8 cellular contexts compared by ENCODE assay signal in the genomic region with DNA sequence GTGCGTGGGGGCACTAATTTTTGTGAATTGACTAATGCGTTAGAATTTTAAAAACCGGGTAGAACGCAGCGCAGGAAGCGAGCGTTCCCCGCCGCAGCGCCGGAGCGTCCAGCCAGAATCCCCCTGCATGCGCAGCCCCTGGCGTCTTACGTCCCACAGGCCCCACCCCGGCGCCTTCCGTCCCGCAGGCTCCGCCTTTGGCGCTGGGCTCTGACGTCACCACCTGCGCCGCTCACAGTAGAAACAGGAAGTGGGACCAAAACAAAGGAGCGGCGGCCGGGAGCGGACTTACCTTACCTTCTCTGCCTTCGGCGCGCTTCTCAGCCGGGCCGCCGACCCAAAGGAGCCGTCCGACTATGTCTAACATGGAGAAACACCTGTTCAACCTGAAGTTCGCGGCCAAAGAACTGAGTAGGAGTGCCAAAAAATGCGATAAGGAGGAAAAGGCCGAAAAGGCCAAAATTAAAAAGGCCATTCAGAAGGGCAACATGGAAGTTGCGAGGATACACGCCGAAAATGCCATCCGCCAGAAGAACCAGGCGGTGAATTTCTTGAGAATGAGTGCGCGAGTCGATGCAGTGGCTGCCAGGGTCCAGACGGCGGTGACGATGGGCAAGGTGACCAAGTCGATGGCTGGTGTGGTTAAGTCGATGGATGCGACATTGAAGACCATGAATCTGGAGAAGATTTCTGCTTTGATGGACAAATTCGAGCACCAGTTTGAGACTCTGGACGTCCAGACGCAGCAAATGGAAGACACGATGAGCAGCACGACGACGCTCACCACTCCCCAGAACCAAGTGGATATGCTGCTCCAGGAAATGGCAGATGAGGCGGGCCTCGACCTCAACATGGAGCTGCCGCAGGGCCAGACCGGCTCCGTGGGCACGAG. TPM values are rescaled to one million over a fixed set of nuclear protein-coding genes. Genes with fewer than 3 reads are reported as not detected.
A peak's percentile ranks its signal among the peaks of the same experiment; 100 is the strongest.
DNase-seq lines count a peak whose midpoint lies in the region; ATAC-seq, FAIRE-seq and TF ChIP-seq lines count a peak whose summit lies in the region.

A gene with protein sequence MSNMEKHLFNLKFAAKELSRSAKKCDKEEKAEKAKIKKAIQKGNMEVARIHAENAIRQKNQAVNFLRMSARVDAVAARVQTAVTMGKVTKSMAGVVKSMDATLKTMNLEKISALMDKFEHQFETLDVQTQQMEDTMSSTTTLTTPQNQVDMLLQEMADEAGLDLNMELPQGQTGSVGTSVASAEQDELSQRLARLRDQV (plus strand): TSS at position 258 of the 892 bp plus-strand sequence. CDS start 99 bp downstream, at position 357.

- 0% methylated on average over 36 of the region's 67 CpGs; no CpG with 5 or more reads in 1 of the 2 experiments for WGBS in IMR-90 (ENCODE audit: extremely low coverage in 2 of 2, insufficient read length in 1 of 2), 2 experiments

- peak within 1 kb of the TSS; percentile 82 for H3K23ac ChIP-seq in IMR-90 (ENCODE audit: low read depth, low read length)

- intact Hi-C loops in IMR-90 (cut with micrococcal nuclease) = loop anchor here (2.0 to 10.0 kb wide), 5 partner anchors 57 to 187 kb away; partner anchors contain the start of genes IMPA2 and MPPE1
- intact Hi-C loops in mucosa of descending colon (cut with DNase I, micrococcal nuclease) = loop anchor here (10.0 kb wide), 1 partner anchor 53 kb away; the partner anchor contains the start of gene MPPE1 (in 2 of the 2)

- peak within 1 kb of the TSS; percentile 49; the same call in 2 of the 3 replicates for H2BK15ac ChIP-seq in IMR-90 (ENCODE audit: low read depth, low read length)

- DNase-seq in D721Med (ENCODE audit: insufficient read length, low spot score) (peak; percentile 74), IMR-90 (peak; percentile 98), OCI-M1 (lab: John Stamatoyannopoulos, UW) (peak; percentile 98), activated T-cell treated with anti-CD3 and anti-CD28 coated beads for 4 hours (peak; percentile 96), epithelial cell of esophagus (ENCODE audit: low read depth) (peak; percentile 98), mucosa of descending colon (peak; percentile 99 to 100 (median 99))
- DNase-seq in stimulated activated CD8-positive, alpha-beta memory T cell treated with anti-CD3 and anti-CD28 coated beads, Interleukin-4, amount 100 ng/mL, for 24 hours (ENCODE audit: low read depth) = peak; percentile 96

- peak within 1 kb of the TSS; percentile 91 for H3K9ac ChIP-seq in IMR-90 (ENCODE audit: low read depth, low read length)

- H3K4me3 ChIP-seq in IMR-90 (ENCODE audit: insufficient read depth, low read depth, low read length) (peak within 1 kb of the TSS; percentile 83), epithelial cell of esophagus (ENCODE audit: low read length) (peak within 1 kb of the TSS; percentile 96), mucosa of descending colon (peak within 1 kb of the TSS; percentile 54)

- TF ChIP-seq RAD21 in IMR-90 (IDR thresholded peaks at IDR 0.05; ENCODE audit: low read length) = peak; percentile 6; the same call in 1 of the 2 replicates

- H2BK5ac ChIP-seq in IMR-90 (ENCODE audit: low read depth, low read length, poor library complexity, severe bottlenecking) = peak within 1 kb of the TSS; percentile 91

- peak; percentile 95 for TF ChIP-seq POLR2A in IMR-90 (IDR thresholded peaks at IDR 0.05; ENCODE audit: low read depth, low read length)

- H4K8ac ChIP-seq in IMR-90 (ENCODE audit: low read depth in 2 of 2, low read length in 2 of 2) = peak within 1 kb of the TSS; percentile 87 to 92

- peak; percentile 91 for ATAC-seq in GM21526 (IDR thresholded peaks at IDR 0.05; ENCODE audit: low FRiP score, unreplicated experiment)
- ATAC-seq in IMR-90 (ENCODE audit: low read depth) = peak; percentile 96
- peak; percentile 97 for ATAC-seq in mucosa of descending colon

- H3K4me1 ChIP-seq in IMR-90 (ENCODE audit: control insufficient read depth, insufficient read depth, low read length) (peaks cover 11% of the 10 kb centered on the region), mucosa of descending colon (ENCODE audit: low read depth) (peaks cover 20% of the 10 kb centered on the region)

- H3K56ac ChIP-seq in IMR-90 (ENCODE audit: extremely low read depth, insufficient read depth, low read length) = peak within 1 kb of the TSS; percentile 88

- peak within 1 kb of the TSS; percentile 66 for H3K14ac ChIP-seq in IMR-90 (replicated peaks; ENCODE audit: low read depth, low read length)

- no peaks in the 10 kb centered on the region for H4K20me1 ChIP-seq in IMR-90 (ENCODE audit: insufficient read depth, low read length)

- H4K91ac ChIP-seq in IMR-90 (ENCODE audit: insufficient read depth, low read depth, low read length) = peak within 1 kb of the TSS; percentile 74

- dilution Hi-C loops in IMR-90 (cut with HindIII; ENCODE audit: low sequenced_read_pairs, unreplicated experiment) = no loop called here

- CTCF ChIA-PET in IMR-90 (lab: Yijun Ruan, JAX) = interaction anchor here (1.7 kb wide), 1 partner anchor 20 kb away, joined by 3 read pairs; no protein-coding TSS in a partner anchor

- H3K36me3 ChIP-seq in IMR-90 (ENCODE audit: control insufficient read depth, insufficient read depth, low read length) (no peaks in the 10 kb centered on the region; the same call in 1 of the 2 replicates), mucosa of descending colon (ENCODE audit: low read depth) (no peaks in the 10 kb centered on the region)

- peak within 1 kb of the TSS; percentile 83 for H3K4ac ChIP-seq in IMR-90 (ENCODE audit: low read depth, low read length)

- peak within 1 kb of the TSS; percentile 94 for H2AFZ ChIP-seq in IMR-90 (replicated peaks; ENCODE audit: low read length, poor library complexity)

- POLR2A ChIA-PET in IMR-90 (lab: Charles Lee; ENCODE audit: unreplicated experiment) = no interaction called here

- peak within 1 kb of the TSS; percentile 59 for H2AK9ac ChIP-seq in IMR-90 (replicated peaks; ENCODE audit: low read depth, low read length, poor library complexity)

- H3K18ac ChIP-seq in IMR-90 (ENCODE audit: low read depth, low read length) = peak within 1 kb of the TSS; percentile 60; the same call in 1 of the 2 replicates

- FAIRE-seq in D721Med (lab: Jason Lieb, UNC) = no peak

- peak within 1 kb of the TSS; percentile 84 for H3K27ac ChIP-seq in IMR-90 (ENCODE audit: insufficient read depth, low read length)

- in situ Hi-C loops in IMR-90 (cut with MboI; ENCODE audit: low sequenced_read_pairs) = loop anchor here (10.0 kb wide), 1 partner anchor 433 kb away; no protein-coding TSS in a partner anchor

- peaks cover 3 to 24% of the 10 kb centered on the region in 2 experiments; a peak in 2 of 4 replicates for H3K79me1 ChIP-seq in IMR-90 (ENCODE audit: low read depth in 1 of 2, low read length in 2 of 2)

- H3K9me1 ChIP-seq in IMR-90 (ENCODE audit: insufficient read depth, low read length) = peaks cover 3% of the 10 kb centered on the region; the same call in 1 of the 2 replicates

- TSS peak; percentile 80 for BruUV-seq in IMR-90 (replicated peaks; lab: Mats Ljungman, UMichigan)

- peak within 1 kb of the TSS; percentile 58 for H4K5ac ChIP-seq in IMR-90 (ENCODE audit: low read depth, low read length)

- H3K4me2 ChIP-seq in IMR-90 (ENCODE audit: low read depth, low read length) = peak within 1 kb of the TSS; percentile 85

- no peaks in the 10 kb centered on the region for H3K9me3 ChIP-seq in IMR-90 (ENCODE audit: control insufficient read depth, insufficient read depth, low read length)
- H3K9me3 ChIP-seq in mucosa of descending colon = no peaks in the 10 kb centered on the region

- peak within 1 kb of the TSS; percentile 87 for H2AK5ac ChIP-seq in IMR-90 (ENCODE audit: low read depth, low read length)

- peak within 1 kb of the TSS; percentile 88 for H2BK120ac ChIP-seq in IMR-90 (ENCODE audit: low read depth, low read length)

- no peaks in the 10 kb centered on the region for H3K27me3 ChIP-seq in IMR-90 (ENCODE audit: control insufficient read depth, insufficient read depth, low read length)

- TF ChIP-seq CTCF in D721Med (IDR thresholded peaks at IDR 0.05; ENCODE audit: insufficient read depth, missing control alignments) (no peak), IMR-90 (conservative IDR thresholded peaks at IDR 0.05; ENCODE audit: low read depth, low read length) (no peak), epithelial cell of esophagus (IDR thresholded peaks at IDR 0.05; ENCODE audit: insufficient read depth, low read depth, low read length, missing control alignments) (no peak), mucosa of descending colon (IDR thresholded peaks at IDR 0.05) (no peak)

- H2BK20ac ChIP-seq in IMR-90 (ENCODE audit: low read depth, low read length) = peak within 1 kb of the TSS; percentile 27; the same call in 1 of the 2 replicates

TF ChIP-seq in IMR-90, 13 proteins besides CTCF, POLR2A, EP300 and RAD21 (continues in another document):
- TF ChIP-seq CHD1 (IDR thresholded peaks at IDR 0.05; ENCODE audit: low read depth, low read length) = peak; percentile 99
- peak; percentile 55; the same call in 1 of the 2 replicates for TF ChIP-seq MXI1 (IDR thresholded peaks at IDR 0.05; ENCODE audit: borderline replicate concordance, low read depth, low read length)
- no peak; the same call in 1 of the 2 replicates for TF ChIP-seq BHLHE40 (IDR thresholded peaks at IDR 0.05; ENCODE audit: low read depth, low read length)
- no peak for TF ChIP-seq RCOR1 (IDR thresholded peaks at IDR 0.05; ENCODE audit: insufficient replicate concordance, low read length)
- no peak for TF ChIP-seq MAFK (IDR thresholded peaks at IDR 0.05; ENCODE audit: low read depth, low read length)
- peak; percentile 1; the same call in 1 of the 2 replicates for TF ChIP-seq USF2 (IDR thresholded peaks at IDR 0.05; ENCODE audit: low read depth, low read length)
- no peak for TF ChIP-seq SMC3 (IDR thresholded peaks at IDR 0.05; ENCODE audit: low read depth, low read length)
- TF ChIP-seq MAZ (IDR thresholded peaks at IDR 0.05; ENCODE audit: borderline replicate concordance, low read depth, low read length) = peak; percentile 89
- no peak for TF ChIP-seq CEBPB (IDR thresholded peaks at IDR 0.05; ENCODE audit: low read depth, low read length)

RNA-seq across cellular contexts. Expression of the gene that starts here (rescaled TPM):
- total RNA-seq in IMR-90 (2012; rRNA removed) (39.4 and 69.7 TPM in 2 replicates), mucosa of descending colon (10 to 100 TPM; 60.9 to 88.3 (median 66.7) TPM)
- polyA plus RNA-seq in IMR-90 (2012; rRNA removed) = 21.1 and 26.9 TPM in 2 replicates
- polyA plus RNA-seq in IMR-90 (2012; cell fraction: cytosol; rRNA removed) = 41.2 and 44.8 TPM in 2 replicates
- polyA plus RNA-seq in IMR-90 (2012; cell fraction: nucleus; rRNA removed; ENCODE audit: low replicate concordance) = 30.2 and 81.9 TPM in 2 replicates

Comparison
In these comparisons a context has a peak if more than half of its experiments do, and no peak if none do; other contexts are left out.
1. Peak in every context shown above with its lines: DNase-seq, ATAC-seq, H3K4me3 ChIP-seq and H3K27ac ChIP-seq.